In the genomic region with DNA sequence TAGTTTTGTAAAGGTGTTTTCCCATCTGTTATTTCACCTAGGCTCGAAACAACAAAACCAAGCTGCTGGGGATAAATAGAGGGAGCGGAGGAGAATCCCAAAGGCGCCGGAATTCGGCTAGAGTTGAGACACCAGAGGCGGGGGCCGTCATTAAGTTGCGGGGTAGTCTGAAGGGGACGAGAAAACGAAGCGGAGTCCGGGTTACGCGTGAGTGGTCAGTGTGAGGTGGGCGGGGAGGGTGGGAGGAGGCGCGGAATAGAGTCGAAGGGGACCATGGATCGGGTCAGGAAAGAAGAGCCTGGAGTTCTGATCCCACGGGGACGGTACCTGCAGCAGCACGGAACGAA, we compare ENCODE assay signal across 6 cellular contexts. TPM values are rescaled to one million over a fixed set of nuclear protein-coding genes. Genes with fewer than 3 reads are reported as not detected.
DNase-seq lines count a peak whose midpoint lies in the region; ATAC-seq, FAIRE-seq and TF ChIP-seq lines count a peak whose summit lies in the region.

No MANE protein-coding gene starts in this region.

- peak overlapping the region; percentile 96 for H3K27ac Mint-ChIP-seq in CD4-positive, alpha-beta T cell
- peak overlapping the region; percentile 99 for H3K27ac Mint-ChIP-seq in stimulated activated memory B cell treated with anti-CD40 and anti-IgM and Interleukin-4, amounts not matched to agents 10 μg/mL and 1 μg/mL and 100 μg/mL, for 72 hours

- no peaks in the 10 kb centered on the region for H3K9me3 Mint-ChIP-seq in CD4-positive, alpha-beta T cell
- no peaks in the 10 kb centered on the region for H3K9me3 Mint-ChIP-seq in stimulated activated memory B cell treated with anti-CD40 and anti-IgM and Interleukin-4, amounts not matched to agents 10 μg/mL and 1 μg/mL and 100 μg/mL, for 72 hours

- H3K27me3 ChIP-seq in CD4-positive, alpha-beta T cell (ENCODE audit: control insufficient read depth, insufficient read depth, low read length) = no peaks in the 10 kb centered on the region

- peaks cover 38% of the 10 kb centered on the region for H3K4me1 Mint-ChIP-seq in CD4-positive, alpha-beta T cell (ENCODE audit: low read depth)
- H3K4me1 Mint-ChIP-seq in stimulated activated memory B cell treated with anti-CD40 and anti-IgM and Interleukin-4, amounts not matched to agents 10 μg/mL and 1 μg/mL and 100 μg/mL, for 72 hours = peaks cover 44% of the 10 kb centered on the region

- FAIRE-seq in HTR-8/SVneo (lab: Jason Lieb, UNC) = no peak

- no peaks in the 10 kb centered on the region for H3K27me3 Mint-ChIP-seq in CD4-positive, alpha-beta T cell
- H3K27me3 Mint-ChIP-seq in stimulated activated memory B cell treated with anti-CD40 and anti-IgM and Interleukin-4, amounts not matched to agents 10 μg/mL and 1 μg/mL and 100 μg/mL, for 72 hours = no peaks in the 10 kb centered on the region

- DNase-seq in CD4-positive, alpha-beta T cell = no peak
- DNase-seq in HTR-8/SVneo (ENCODE audit: insufficient read length, low spot score) (peak; percentile 22), epithelial cell of proximal tubule (ENCODE audit: low read depth) (no peak)
- DNase-seq in effector CD8-positive, alpha-beta T cell (lab: John Stamatoyannopoulos, UW) = no peak

- no peak for ATAC-seq in CD4-positive, alpha-beta T cell (ENCODE audit: poor library complexity)
- ATAC-seq in stimulated activated memory B cell treated with anti-CD40 and anti-IgM and Interleukin-4, amounts not matched to agents 10 μg/mL and 1 μg/mL and 100 μg/mL, for 72 hours = peak; percentile 1
- no peak for ATAC-seq in HG03432 (IDR thresholded peaks at IDR 0.05; ENCODE audit: unreplicated experiment)

- no peaks in the 10 kb centered on the region for H3K9me3 ChIP-seq in CD4-positive, alpha-beta T cell (ENCODE audit: control insufficient read depth, low read length)

- H3K4me3 Mint-ChIP-seq in CD4-positive, alpha-beta T cell = peak overlapping the region; percentile 100
- peak overlapping the region; percentile 95 for H3K4me3 Mint-ChIP-seq in stimulated activated memory B cell treated with anti-CD40 and anti-IgM and Interleukin-4, amounts not matched to agents 10 μg/mL and 1 μg/mL and 100 μg/mL, for 72 hours

- H3K4me3 ChIP-seq in epithelial cell of proximal tubule (ENCODE audit: low read depth, low read length) = peak overlapping the region; percentile 100

- POLR2A ChIA-PET in CD4-positive, alpha-beta T cell (lab: Charles Lee) = interaction anchor here (1.0 to 3.2 kb wide), 13 partner anchors 8 to 699 kb away, joined by 3 to 77 read pairs (median 6); partner anchors contain the start of genes DCPS, EI24, FAM118B and HYLS1

- H3K27ac ChIP-seq in CD4-positive, alpha-beta T cell (ENCODE audit: low read depth, low read length) = peak overlapping the region; percentile 56

- peaks cover 81% of the 10 kb centered on the region for H3K36me3 Mint-ChIP-seq in CD4-positive, alpha-beta T cell (ENCODE audit: low read depth)
- H3K36me3 Mint-ChIP-seq in stimulated activated memory B cell treated with anti-CD40 and anti-IgM and Interleukin-4, amounts not matched to agents 10 μg/mL and 1 μg/mL and 100 μg/mL, for 72 hours = peaks cover 50% of the 10 kb centered on the region

- CTCF ChIA-PET in CD4-positive, alpha-beta T cell (lab: Charles Lee) = interaction anchor here (0.6 to 1.0 kb wide), 2 partner anchors 15 to 212 kb away, joined by 3 read pairs; no protein-coding TSS in a partner anchor

- no peak for TF ChIP-seq CTCF in CD4-positive, alpha-beta T cell (IDR thresholded peaks at IDR 0.05)
- no peak for TF ChIP-seq CTCF in epithelial cell of proximal tubule (conservative IDR thresholded peaks at IDR 0.05; ENCODE audit: low read depth, low read length)

- intact Hi-C loops in CD4-positive, alpha-beta T cell (cut with DNase I, micrococcal nuclease) = loop anchor here (1.0 to 5.0 kb wide), 8 partner anchors 14 to 696 kb away; partner anchors contain the start of genes DCPS (in 2 of the 2), DDX25 (in 1 of the 2), FAM118B (in 1 of the 2) and HYLS1 (in 1 of the 2)

RNA-seq across cellular contexts. Expression of gene SRPRA, which starts 0.4 kb away (rescaled TPM):
- total RNA-seq in CD4-positive, alpha-beta T cell = 100 to 1,000 TPM; 198 to 206 TPM
- total RNA-seq in epithelial cell of proximal tubule = 54.8 and 76.3 TPM in 2 replicates

RNA-seq across cellular contexts. Expression of gene FOXRED1, which starts 0.6 kb away (rescaled TPM):
- 10 to 100 TPM; 25.3 to 29.0 TPM for total RNA-seq in CD4-positive, alpha-beta T cell
- 28.1 and 34.1 TPM in 2 replicates for total RNA-seq in epithelial cell of proximal tubule

RNA-seq across cellular contexts. Expression of gene TIRAP, which starts 14.6 kb away (rescaled TPM):
- total RNA-seq in CD4-positive, alpha-beta T cell = 1 to 10 TPM; 7.7 to 7.9 TPM
- 2.3 and 3.8 TPM in 2 replicates for total RNA-seq in epithelial cell of proximal tubule

RNA-seq across cellular contexts. Expression of gene DCPS, which starts 35.5 kb away (rescaled TPM):
- 1 to 10 TPM; 6.2 to 6.3 TPM for total RNA-seq in CD4-positive, alpha-beta T cell
- 17.2 and 24.1 TPM in 2 replicates for total RNA-seq in epithelial cell of proximal tubule

RNA-seq across cellular contexts. Expression of gene FAM118B, which starts 56.8 kb away (rescaled TPM):
- total RNA-seq in CD4-positive, alpha-beta T cell = 1 to 10 TPM; 1.0 to 1.8 TPM
- 26.0 and 28.1 TPM in 2 replicates for total RNA-seq in epithelial cell of proximal tubule
